Comparison of ENCODE assay signal across 1 cellular context in the genomic region with DNA sequence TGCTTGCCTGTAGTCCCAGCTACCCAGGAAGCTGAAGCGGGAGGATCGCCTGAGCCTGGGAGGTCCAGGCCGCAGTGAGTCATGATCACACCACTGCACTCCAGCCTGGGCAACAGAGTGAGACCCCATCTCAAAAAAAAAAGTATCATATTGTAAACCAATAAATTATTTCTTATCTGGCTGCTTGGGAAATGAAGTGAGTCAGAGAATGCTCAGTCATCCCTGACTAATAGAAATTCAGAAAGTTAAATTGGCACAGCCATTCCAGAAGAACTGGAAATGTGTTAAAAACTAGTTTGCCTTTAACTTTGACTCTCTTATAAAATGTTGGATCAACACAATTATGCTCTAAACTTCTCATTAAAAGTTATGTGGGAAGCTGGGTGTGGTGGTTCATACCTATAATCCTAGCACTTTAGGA.
TF ChIP-seq lines count a peak whose summit lies in the region.

No MANE protein-coding gene starts in this region.

TF ChIP-seq in HepG2, 621 proteins besides CTCF, POLR2A, EP300 and RAD21 (continued from another document):
- TF ChIP-seq, protein P1, sequence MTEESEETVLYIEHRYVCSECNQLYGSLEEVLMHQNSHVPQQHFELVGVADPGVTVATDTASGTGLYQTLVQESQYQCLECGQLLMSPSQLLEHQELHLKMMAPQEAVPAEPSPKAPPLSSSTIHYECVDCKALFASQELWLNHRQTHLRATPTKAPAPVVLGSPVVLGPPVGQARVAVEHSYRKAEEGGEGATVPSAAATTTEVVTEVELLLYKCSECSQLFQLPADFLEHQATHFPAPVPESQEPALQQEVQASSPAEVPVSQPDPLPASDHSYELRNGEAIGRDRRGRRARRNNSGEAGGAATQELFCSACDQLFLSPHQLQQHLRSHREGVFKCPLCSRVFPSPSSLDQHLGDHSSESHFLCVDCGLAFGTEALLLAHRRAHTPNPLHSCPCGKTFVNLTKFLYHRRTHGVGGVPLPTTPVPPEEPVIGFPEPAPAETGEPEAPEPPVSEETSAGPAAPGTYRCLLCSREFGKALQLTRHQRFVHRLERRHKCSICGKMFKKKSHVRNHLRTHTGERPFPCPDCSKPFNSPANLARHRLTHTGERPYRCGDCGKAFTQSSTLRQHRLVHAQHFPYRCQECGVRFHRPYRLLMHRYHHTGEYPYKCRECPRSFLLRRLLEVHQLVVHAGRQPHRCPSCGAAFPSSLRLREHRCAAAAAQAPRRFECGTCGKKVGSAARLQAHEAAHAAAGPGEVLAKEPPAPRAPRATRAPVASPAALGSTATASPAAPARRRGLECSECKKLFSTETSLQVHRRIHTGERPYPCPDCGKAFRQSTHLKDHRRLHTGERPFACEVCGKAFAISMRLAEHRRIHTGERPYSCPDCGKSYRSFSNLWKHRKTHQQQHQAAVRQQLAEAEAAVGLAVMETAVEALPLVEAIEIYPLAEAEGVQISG (CRISPR knock-in tag; IDR thresholded peaks at IDR 0.05), result no peak
- TF ChIP-seq EZH2 (conservative IDR thresholded peaks at IDR 0.05; ENCODE audit: low read depth, low read length) (no peak), HNRNPL (IDR thresholded peaks at IDR 0.05; ENCODE audit: low read depth, low read length) (no peak), ZNF773 (CRISPR knock-in tag; IDR thresholded peaks at IDR 0.05; ENCODE audit: borderline replicate concordance) (no peak), ZNF543 (CRISPR knock-in tag; IDR thresholded peaks at IDR 0.05) (no peak), ZNF83 (CRISPR knock-in tag; IDR thresholded peaks at IDR 0.05; ENCODE audit: borderline replicate concordance) (no peak), MATR3 (CRISPR knock-in tag; IDR thresholded peaks at IDR 0.05) (no peak), ZNF614 (CRISPR knock-in tag; IDR thresholded peaks at IDR 0.05; ENCODE audit: borderline replicate concordance) (no peak)
- TF ChIP-seq, protein P2, sequence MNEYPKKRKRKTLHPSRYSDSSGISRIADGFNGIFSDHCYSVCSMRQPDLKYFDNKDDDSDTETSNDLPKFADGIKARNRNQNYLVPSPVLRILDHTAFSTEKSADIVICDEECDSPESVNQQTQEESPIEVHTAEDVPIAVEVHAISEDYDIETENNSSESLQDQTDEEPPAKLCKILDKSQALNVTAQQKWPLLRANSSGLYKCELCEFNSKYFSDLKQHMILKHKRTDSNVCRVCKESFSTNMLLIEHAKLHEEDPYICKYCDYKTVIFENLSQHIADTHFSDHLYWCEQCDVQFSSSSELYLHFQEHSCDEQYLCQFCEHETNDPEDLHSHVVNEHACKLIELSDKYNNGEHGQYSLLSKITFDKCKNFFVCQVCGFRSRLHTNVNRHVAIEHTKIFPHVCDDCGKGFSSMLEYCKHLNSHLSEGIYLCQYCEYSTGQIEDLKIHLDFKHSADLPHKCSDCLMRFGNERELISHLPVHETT (CRISPR knock-in tag; conservative IDR thresholded peaks at IDR 0.05), result no peak
